13 cellular contexts compared by ENCODE assay signal in genomic region chr12:54356951-54357356, GRCh38. TPM values are rescaled to one million over a fixed set of nuclear protein-coding genes. Genes with fewer than 3 reads are reported as not detected.
DNase-seq lines count a peak whose midpoint lies in the region; ATAC-seq and FAIRE-seq lines count a peak whose summit lies in the region.
"Had no signal": no experiment of that assay in that cellular context is flagged by ENCODE, and none has a peak within 500 bp of the region (broad histone marks: within the 10 kb centered on the region; RNA-seq: fewer than 3 reads in every experiment).

No MANE protein-coding gene starts in this region.

- peak overlapping the region; percentile 82; the same call in 1 of the 2 replicates for H3K4me3 ChIP-seq in iPS-20b (ENCODE audit: low read length)
- H3K4me3 ChIP-seq: GM23248, mucosa of descending colon had no signal

- H3K27me3 Mint-ChIP-seq in activated CD4-positive, alpha-beta T cell treated with anti-CD3 and anti-CD28 coated beads for 36 hours = no peaks in the 10 kb centered on the region
- H3K27me3 Mint-ChIP-seq: activated CD8-positive, alpha-beta T cell treated with anti-CD3 and anti-CD28 coated beads for 36 hours had no signal

- peak overlapping the region; percentile 82 for H3K9ac ChIP-seq in iPS-20b (ENCODE audit: low read depth, low read length)
- H3K9ac ChIP-seq: GM23248 had no signal

- no peak for FAIRE-seq in frontal cortex (lab: Jason Lieb, UNC)

- H3K27ac Mint-ChIP-seq in activated CD4-positive, alpha-beta T cell treated with anti-CD3 and anti-CD28 coated beads for 36 hours = peak overlapping the region; percentile 43
- H3K27ac Mint-ChIP-seq: activated CD8-positive, alpha-beta T cell treated with anti-CD3 and anti-CD28 coated beads for 36 hours had no signal

- DNase-seq in activated CD4-positive, alpha-beta T cell treated with anti-CD3 and anti-CD28 coated beads for 36 hours = no peak
- DNase-seq in activated CD4-positive, alpha-beta T cell treated with anti-CD3 and anti-CD28 coated beads for 48 hours = no peak
- peak; percentile 36 for DNase-seq in OCI-M1 (lab: John Stamatoyannopoulos, UW)
- DNase-seq in frontal cortex (ENCODE audit: low spot score in 2 of 2) = no peak
- DNase-seq in putamen (ENCODE audit: low spot score) = no peak
- DNase-seq in stimulated activated CD4-positive, alpha-beta T cell treated with anti-CD3 and anti-CD28 coated beads, Interleukin-2, amount 100 ng/mL, for 48 hours = no peak
- DNase-seq: activated CD8-positive, alpha-beta T cell treated with anti-CD3 and anti-CD28 coated beads for 36 hours; GM23248; head of caudate nucleus; mucosa of descending colon; NCI-H526 had no signal

- no peak overlapping the region for H3K4me3 Mint-ChIP-seq in activated CD4-positive, alpha-beta T cell treated with anti-CD3 and anti-CD28 coated beads for 36 hours
- H3K4me3 Mint-ChIP-seq: activated CD8-positive, alpha-beta T cell treated with anti-CD3 and anti-CD28 coated beads for 36 hours had no signal

- H3K27me3 ChIP-seq in iPS-20b (ENCODE audit: insufficient read depth, low read length) = no peaks in the 10 kb centered on the region; the same call in 1 of the 2 replicates

- CTCF ChIA-PET in activated CD4-positive, alpha-beta T cell treated with anti-CD3 and anti-CD28 coated beads for 36 hours (lab: Charles Lee) = interaction anchor here (0.9 to 8.2 kb wide), 7 partner anchors 12 to 141 kb away, joined by 3 to 85 read pairs (median 6); partner anchors contain the start of gene COPZ1

- H3K36me3 Mint-ChIP-seq in activated CD4-positive, alpha-beta T cell treated with anti-CD3 and anti-CD28 coated beads for 36 hours (ENCODE audit: low read depth) = peaks cover 6% of the 10 kb centered on the region

- H3K4me1 ChIP-seq in iPS-20b (ENCODE audit: insufficient read depth, low read length) = peaks cover 59% of the 10 kb centered on the region

- H3K9me3 ChIP-seq in iPS-20b (ENCODE audit: insufficient read depth, low read depth, low read length) = no peaks in the 10 kb centered on the region
- H3K9me3 ChIP-seq: mucosa of descending colon had no signal

- no peaks in the 10 kb centered on the region for H3K9me3 Mint-ChIP-seq in activated CD4-positive, alpha-beta T cell treated with anti-CD3 and anti-CD28 coated beads for 36 hours (ENCODE audit: low read depth)
- H3K9me3 Mint-ChIP-seq: activated CD8-positive, alpha-beta T cell treated with anti-CD3 and anti-CD28 coated beads for 36 hours had no signal

- no peak for ATAC-seq in activated CD4-positive, alpha-beta T cell treated with anti-CD3 and anti-CD28 coated beads for 36 hours
- ATAC-seq: activated CD8-positive, alpha-beta T cell treated with anti-CD3 and anti-CD28 coated beads for 36 hours; mucosa of descending colon had no signal

- peaks cover 22% of the 10 kb centered on the region for H3K4me1 Mint-ChIP-seq in activated CD4-positive, alpha-beta T cell treated with anti-CD3 and anti-CD28 coated beads for 36 hours

- peak overlapping the region; percentile 4 for H3K27ac ChIP-seq in iPS-20b (ENCODE audit: low read length)
- H3K27ac ChIP-seq in temporal lobe (ENCODE audit: low read depth, low read length) = peak overlapping the region; percentile 98
- H3K27ac ChIP-seq: GM23248 had no signal

- no peaks in the 10 kb centered on the region for H3K36me3 ChIP-seq in iPS-20b (ENCODE audit: insufficient read depth, low read depth, low read length)

- intact Hi-C loops in activated CD4-positive, alpha-beta T cell treated with anti-CD3 and anti-CD28 coated beads for 36 hours (cut with DNase I, micrococcal nuclease) = no loop called here

- POLR2A ChIA-PET in activated CD4-positive, alpha-beta T cell treated with anti-CD3 and anti-CD28 coated beads for 36 hours (lab: Charles Lee) = interaction anchor here (2.8 kb wide), 1 partner anchor 76 kb away, joined by 44 read pairs; the partner anchor contains the start of genes CBX5 and HNRNPA1

RNA-seq across cellular contexts. Expression of gene GPR84, which starts 7.3 kb away (rescaled TPM):
- 1 to 10 TPM in 1 of 2 experiments, under 1 TPM in 1; 0.98 to 1.7 TPM for total RNA-seq in activated CD4-positive, alpha-beta T cell treated with anti-CD3 and anti-CD28 coated beads for 36 hours
- total RNA-seq in temporal lobe (not detected), frontal cortex (not detected)
- total RNA-seq: activated CD8-positive, alpha-beta T cell treated with anti-CD3 and anti-CD28 coated beads for 36 hours; GM23248 had no signal

RNA-seq across cellular contexts. Expression of gene ZNF385A, which starts 27.6 kb away (rescaled TPM):
- under 1 TPM; 0.73 to 0.74 TPM for total RNA-seq in activated CD4-positive, alpha-beta T cell treated with anti-CD3 and anti-CD28 coated beads for 36 hours
- total RNA-seq in temporal lobe (2.0 TPM), frontal cortex (1.2 TPM)

RNA-seq across cellular contexts. Expression of gene COPZ1, which starts 32.0 kb away (rescaled TPM):
- total RNA-seq in activated CD4-positive, alpha-beta T cell treated with anti-CD3 and anti-CD28 coated beads for 36 hours = 10 to 100 TPM; 95.2 to 98.7 TPM
- total RNA-seq in temporal lobe (52.6 TPM), frontal cortex (59.9 TPM)

RNA-seq across cellular contexts. Expression of gene NFE2, which starts 56.1 kb away (rescaled TPM):
- not detected for total RNA-seq in activated CD4-positive, alpha-beta T cell treated with anti-CD3 and anti-CD28 coated beads for 36 hours
- total RNA-seq in temporal lobe (0.98 TPM), frontal cortex (0.82 TPM)
- total RNA-seq: activated CD8-positive, alpha-beta T cell treated with anti-CD3 and anti-CD28 coated beads for 36 hours; GM23248 had no signal
